ENCODE assay signal across 11 cellular contexts in genomic region chr14:51653855-51654548, GRCh38. TPM values are rescaled to one million over a fixed set of nuclear protein-coding genes. Genes with fewer than 3 reads are reported as not detected.
A peak's percentile ranks its signal among the peaks of the same experiment; 100 is the strongest.
DNase-seq lines count a peak whose midpoint lies in the region; FAIRE-seq and TF ChIP-seq lines count a peak whose summit lies in the region.
"Had no signal": no experiment of that assay in that cellular context is flagged by ENCODE, and none has a peak within 500 bp of the region (broad histone marks: within the 10 kb centered on the region; RNA-seq: fewer than 3 reads in every experiment).

No MANE protein-coding gene starts in this region.

- no peaks in the 10 kb centered on the region for H3K27me3 ChIP-seq in trophoblast cell (ENCODE audit: insufficient read depth, low read length)

- H3K9ac ChIP-seq in trophoblast cell (ENCODE audit: low read length): no peak overlapping the region

- H4K8ac ChIP-seq in trophoblast cell (ENCODE audit: low read depth, low read length): no peak overlapping the region

- H4K20me1 ChIP-seq in OCI-LY7 (ENCODE audit: insufficient read depth, low read length): no peaks in the 10 kb centered on the region

- H3K4ac ChIP-seq in trophoblast cell (ENCODE audit: low read depth, low read length): peak overlapping the region; percentile 93

- H3K36me3 Mint-ChIP-seq in Calu3 (ENCODE audit: insufficient read depth, unreplicated experiment): peaks cover 36% of the 10 kb centered on the region

- CTCF ChIA-PET in Calu3 (lab: Charles Lee): interaction anchor here (0.7 to 1.7 kb wide), 3 partner anchors 13 to 1176 kb away, joined by 3 read pairs; no protein-coding TSS in a partner anchor
- CTCF ChIA-PET in OCI-LY7 (lab: Charles Lee; ENCODE audit: unreplicated experiment): no interaction called here

- H3K9me3 Mint-ChIP-seq in Calu3 (ENCODE audit: low read depth, unreplicated experiment): no peaks in the 10 kb centered on the region

- WGBS in trophoblast cell (ENCODE audit: extremely low coverage, insufficient coverage, insufficient read length): no CpG with 5 or more reads among the region's 5 CpGs

- H3K4me1 Mint-ChIP-seq in Calu3 (ENCODE audit: low read depth, unreplicated experiment): peaks cover 9% of the 10 kb centered on the region

- no peak overlapping the region for H2AK5ac ChIP-seq in trophoblast cell (ENCODE audit: low read length)

- H3K9me3 ChIP-seq in OCI-LY7 (ENCODE audit: low read length) (no peaks in the 10 kb centered on the region), trophoblast cell (ENCODE audit: insufficient read depth, low read depth, low read length) (no peaks in the 10 kb centered on the region)

- peak overlapping the region; percentile 80 for H3K4me3 Mint-ChIP-seq in Calu3 (ENCODE audit: low read depth, unreplicated experiment)

- H3K4me1 ChIP-seq in OCI-LY7 (ENCODE audit: insufficient read depth, low read length, poor library complexity, severe bottlenecking) (peaks cover 31% of the 10 kb centered on the region), trophoblast cell (ENCODE audit: control insufficient read depth in 1 of 2, insufficient read depth in 2 of 2, low read length in 2 of 2) (peaks cover 0 to 4% of the 10 kb centered on the region in 2 experiments)

- no peak overlapping the region for H3K14ac ChIP-seq in trophoblast cell (ENCODE audit: low read length)

- H3K79me1 ChIP-seq in trophoblast cell (ENCODE audit: low read length): peaks cover 19% of the 10 kb centered on the region

- no peak overlapping the region for H3K18ac ChIP-seq in trophoblast cell (ENCODE audit: low read length)

- no peak overlapping the region for H2BK120ac ChIP-seq in trophoblast cell (ENCODE audit: insufficient read depth, low read length, poor library complexity)

- H3K27ac ChIP-seq in OCI-LY7 (ENCODE audit: low read depth, low read length, poor library complexity, severe bottlenecking) (peak overlapping the region; percentile 78), epithelial cell of prostate (peak overlapping the region; percentile 83), trophoblast cell (ENCODE audit: low read depth, low read length) (no peak overlapping the region)

- H4K91ac ChIP-seq in trophoblast cell (ENCODE audit: low read depth, low read length): no peak overlapping the region

- no peak overlapping the region for H2BK5ac ChIP-seq in trophoblast cell (ENCODE audit: low read depth, low read length, poor library complexity)

- H4K12ac ChIP-seq in trophoblast cell (ENCODE audit: low read depth, low read length): no peak overlapping the region

- H2AFZ ChIP-seq in OCI-LY7 (ENCODE audit: low read length): peak overlapping the region; percentile 76; the same call in 1 of the 2 replicates
- H2AFZ ChIP-seq in trophoblast cell (ENCODE audit: insufficient read depth, low read length, poor library complexity): no peak overlapping the region

- no peaks in the 10 kb centered on the region for H3K27me3 Mint-ChIP-seq in Calu3 (ENCODE audit: unreplicated experiment)

- peaks cover 18% of the 10 kb centered on the region; the same call in 1 of the 2 replicates for H3K79me2 ChIP-seq in OCI-LY7 (ENCODE audit: insufficient read depth, low read depth, low read length)
- H3K79me2 ChIP-seq in trophoblast cell (ENCODE audit: control insufficient read depth, insufficient read depth, low read length, poor library complexity): peaks cover 31% of the 10 kb centered on the region

- H3K9me2 ChIP-seq in OCI-LY7 (ENCODE audit: insufficient read depth, low read length): no peaks in the 10 kb centered on the region

- no peaks in the 10 kb centered on the region for H3K36me3 ChIP-seq in OCI-LY7 (ENCODE audit: insufficient read depth, low read length)
- peaks cover 3 to 5% of the 10 kb centered on the region in 2 experiments for H3K36me3 ChIP-seq in trophoblast cell (ENCODE audit: control insufficient read depth in 1 of 2, insufficient read depth in 2 of 2, low read length in 2 of 2)

- TF ChIP-seq CTCF in Calu3 (IDR thresholded peaks at IDR 0.05; ENCODE audit: unreplicated experiment) (no peak), OCI-LY7 (conservative IDR thresholded peaks at IDR 0.05; ENCODE audit: low read length) (no peak), GM13976 (IDR thresholded peaks at IDR 0.05; ENCODE audit: borderline replicate concordance, control extremely low read depth, extremely low read depth, insufficient read depth, missing control alignments) (no peak)

- no peak overlapping the region for H3K23ac ChIP-seq in trophoblast cell (ENCODE audit: low read length)

- FAIRE-seq in RCC 7860 (lab: Jason Lieb, UNC): no peak
- FAIRE-seq: bronchial epithelial cell had no signal

- H3K4me3 ChIP-seq in OCI-LY7 (ENCODE audit: low read depth, low read length, poor library complexity, severe bottlenecking): peak overlapping the region; percentile 87
- no peak overlapping the region for H3K4me3 ChIP-seq in trophoblast cell (ENCODE audit: low read depth, low read length)
- H3K4me3 ChIP-seq: lung had no signal

- in situ Hi-C loops in GM13976 (cut with MboI; ENCODE audit: low sequenced_read_pairs, unreplicated experiment): no loop called here

- no peak overlapping the region for H2BK12ac ChIP-seq in trophoblast cell (ENCODE audit: low read length)

- POLR2A ChIA-PET in OCI-LY7 (lab: Charles Lee): interaction anchor here (0.6 kb wide), 1 partner anchor 326 kb away, joined by 6 read pairs; no protein-coding TSS in a partner anchor

- no TSS peak for BruUV-seq in Calu3 (replicated peaks; lab: Mats Ljungman, UMichigan)
- BruUV-seq in OCI-LY7 (replicated peaks; lab: Mats Ljungman, UMichigan): no TSS peak

- intact Hi-C loops in Calu3 (cut with micrococcal nuclease; ENCODE audit: unreplicated experiment): loop anchor here (1.0 to 10.0 kb wide), 5 partner anchors 119 to 692 kb away; no protein-coding TSS in a partner anchor
- intact Hi-C loops in OCI-LY7 (cut with micrococcal nuclease; ENCODE audit: unreplicated experiment): loop anchor here (2.0 to 5.0 kb wide), 3 partner anchors 193 to 893 kb away; partner anchors contain the start of gene TMX1
- intact Hi-C loops in posterior cingulate gyrus (cut with DNase I): loop anchor here (1.0 kb wide), 1 partner anchor 371 kb away; no protein-coding TSS in a partner anchor

- no peak overlapping the region for H3K27ac Mint-ChIP-seq in Calu3 (ENCODE audit: unreplicated experiment)

- H3K4me2 ChIP-seq in OCI-LY7 (ENCODE audit: low read length) (peak overlapping the region; percentile 87), trophoblast cell (ENCODE audit: low read length) (peak overlapping the region; percentile 87)

- DNase-seq in Calu3: no peak
- DNase-seq in OCI-LY7 (ENCODE audit: low spot score): no peak
- no peak for DNase-seq in epithelial cell of prostate (ENCODE audit: low read depth, low spot score)
- no peak for DNase-seq in trophoblast cell
- DNase-seq in RCC 7860 (ENCODE audit: low spot score): no peak
- no peak for DNase-seq in NCI-H2227 (lab: John Stamatoyannopoulos, UW; ENCODE audit: unreplicated experiment)
- DNase-seq in GM13976 (ENCODE audit: low spot score): no peak
- no peak for DNase-seq in posterior cingulate gyrus
- DNase-seq: activated CD4-positive, CD25-positive, alpha-beta regulatory T cell had no signal

RNA-seq across cellular contexts. Expression of gene FRMD6, which starts 2.3 kb away (rescaled TPM):
- total RNA-seq in Calu3 (2022) (17.0 and 33.3 TPM in 2 replicates), OCI-LY7 (2022) (4.4 and 4.9 TPM in 2 replicates)
- 7.6 and 12.3 TPM in 2 replicates for total RNA-seq in OCI-LY7 (2014; rRNA removed; shearing (Covaris generic))
- 105 and 107 TPM in 2 replicates for polyA plus RNA-seq in trophoblast cell (2013)
